ENCODE assay signal across 1 cellular context in the genomic region with DNA sequence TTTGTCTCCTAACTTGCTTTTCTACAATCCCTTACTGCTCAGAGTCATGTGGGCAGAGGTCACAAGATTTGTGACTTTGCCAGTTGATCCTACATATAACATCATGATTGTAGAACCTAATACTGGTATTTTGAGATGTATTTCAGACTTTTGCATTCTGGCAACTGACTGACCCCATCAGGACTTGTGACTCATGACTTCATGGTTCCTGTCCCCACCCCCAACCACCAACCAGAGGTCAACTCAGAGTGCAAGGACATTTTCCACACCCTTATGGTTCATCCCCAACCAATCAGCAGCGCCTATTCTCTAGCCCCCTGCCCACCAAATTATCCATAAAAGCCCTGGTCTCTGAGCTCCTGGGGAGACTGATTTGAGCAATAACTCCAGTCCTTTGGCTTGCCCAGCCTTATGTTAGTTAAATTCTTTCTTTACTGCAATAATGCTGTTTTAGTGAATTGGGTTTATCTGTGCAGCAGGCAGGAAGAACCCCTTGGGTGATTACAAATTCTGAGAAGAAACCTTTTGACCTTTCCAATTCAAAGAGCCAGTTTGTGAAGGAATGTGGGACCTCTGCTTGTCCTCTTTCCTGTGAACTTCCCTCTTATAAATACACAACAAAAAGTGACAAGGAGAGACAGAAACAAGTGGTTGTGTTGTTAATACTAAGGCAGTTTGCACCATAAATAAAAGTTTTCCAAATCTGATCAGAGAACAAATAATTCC.
TF ChIP-seq lines count a peak whose summit lies in the region.

No MANE protein-coding gene starts in this region.

TF ChIP-seq in K562, 482 proteins besides CTCF, POLR2A, EP300 and RAD21 (continued from another document):
- TF ChIP-seq NR2C1 (IDR thresholded peaks at IDR 0.05) (no peak), NR2C1 (tag; IDR thresholded peaks at IDR 0.05) (peak; percentile 53; the same call in 1 of the 2 replicates)
